In genomic region chr1:227838181-227838580, GRCh38 we compare ENCODE assay signal across 44 cellular contexts. TPM values are rescaled to one million over a fixed set of nuclear protein-coding genes. Genes with fewer than 3 reads are reported as not detected.
"Had no signal": no experiment of that assay in that cellular context is flagged by ENCODE, and none has a peak within 500 bp of the region (broad histone marks: within the 10 kb centered on the region; RNA-seq: fewer than 3 reads in every experiment).

No MANE protein-coding gene starts in this region.

- FAIRE-seq: astrocyte, bronchial epithelial cell had no signal

- H3K9me3 Mint-ChIP-seq: activated naive CD4-positive, alpha-beta T cell treated with anti-CD3 and anti-CD28 coated beads for 36 hours; activated naive CD4-positive, alpha-beta T cell treated with anti-CD3 and anti-CD28 coated beads, Interleukin-2, amount 10 ng/mL, durations not matched to agents 7 days and 5 days; activated naive CD4-positive, alpha-beta T cell treated with anti-CD3 and anti-CD28 coated beads, Interleukin-2, amount 50 U/mL, for 24 hours; activated naive CD4-positive, alpha-beta T cell treated with anti-CD3 and anti-CD28 coated beads, Interleukin-2, amount 50 U/mL, for 72 hours; activated naive CD8-positive, alpha-beta T cell treated with anti-CD3 and anti-CD28 coated beads for 36 hours; activated naive CD8-positive, alpha-beta T cell treated with anti-CD3 and anti-CD28 coated beads, Interleukin-2, amount 50 U/mL, for 24 hours; activated T-cell treated with anti-CD3 and anti-CD28 coated beads, Interleukin-2, amount 50 U/mL, for 24 hours; activated T-cell treated with anti-CD3 and anti-CD28 coated beads, Interleukin-2, amount 50 U/mL, for 4 hours; activated T-helper 1 cell treated with anti-CD3 and anti-CD28 coated beads, Interleukin-12 subunit alpha, Interleukin-12 subunit beta, Interleukin-2, Interleukin-4 antibody, amounts not matched to agents 30 ng/mL and 10 ng/mL and 1 ng/mL, durations not matched to agents 14 hours and 24 hours and 36 hours; activated T-helper 17 cell treated with anti-CD3 and anti-CD28 coated beads, Interleukin-2, amount 50 U/mL, for 72 hours; activated T-helper 2 cell treated with anti-CD3 and anti-CD28 coated beads, Interferon-gamma antibody, Interleukin-2, Interleukin-4, amounts not matched to agents 10 μg/mL and 5 μg/mL and 100 μg/mL, durations not matched to agents 14 hours and 24 hours and 36 hours; central memory CD8-positive, alpha-beta T cell had no signal

- H3K36me3 Mint-ChIP-seq: activated naive CD4-positive, alpha-beta T cell treated with anti-CD3 and anti-CD28 coated beads, Interleukin-2, amount 10 ng/mL, durations not matched to agents 7 days and 5 days; activated naive CD4-positive, alpha-beta T cell treated with anti-CD3 and anti-CD28 coated beads, Interleukin-2, amount 50 U/mL, for 24 hours; activated naive CD4-positive, alpha-beta T cell treated with anti-CD3 and anti-CD28 coated beads, Interleukin-2, amount 50 U/mL, for 72 hours; activated naive CD8-positive, alpha-beta T cell; activated naive CD8-positive, alpha-beta T cell treated with anti-CD3 and anti-CD28 coated beads, Interleukin-2, amount 10 ng/mL, durations not matched to agents 7 days and 5 days; brain had no signal

- DNase-seq: activated effector memory CD4-positive, alpha-beta T cell treated with anti-CD3 and anti-CD28 coated beads, Interleukin-2, amount 50 U/mL, for 16 hours; activated effector memory CD4-positive, alpha-beta T cell treated with Interleukin-2 at 50 U/mL for 16 hours; activated gamma-delta T cell; activated gamma-delta T cell treated with Interleukin-2 at 50 U/mL for 16 hours; activated naive CD4-positive, alpha-beta T cell; activated naive CD4-positive, alpha-beta T cell treated with anti-CD3 and anti-CD28 coated beads for 36 hours; activated naive CD4-positive, alpha-beta T cell treated with anti-CD3 and anti-CD28 coated beads, Interleukin-2, amount 10 ng/mL, durations not matched to agents 7 days and 5 days; activated naive CD4-positive, alpha-beta T cell treated with anti-CD3 and anti-CD28 coated beads, Interleukin-2, amount 50 U/mL, for 16 hours; activated naive CD4-positive, alpha-beta T cell treated with Interleukin-2 at 50 U/mL for 16 hours; activated naive CD8-positive, alpha-beta T cell treated with anti-CD3 and anti-CD28 coated beads for 36 hours; activated naive CD8-positive, alpha-beta T cell treated with anti-CD3 and anti-CD28 coated beads, Interleukin-2, amount 10 ng/mL, durations not matched to agents 7 days and 5 days; activated naive CD8-positive, alpha-beta T cell treated with anti-CD3 and anti-CD28 coated beads, Interleukin-2, amount 50 U/mL, for 24 hours; activated T-cell treated with anti-CD3 and anti-CD28 coated beads, Interleukin-2, amount 50 U/mL, for 1 hour; activated T-cell treated with anti-CD3 and anti-CD28 coated beads, Interleukin-2, amount 50 U/mL, for 24 hours; activated T-cell treated with anti-CD3 and anti-CD28 coated beads, Interleukin-2, amount 50 U/mL, for 4 hours; activated T-cell treated with anti-CD3 and anti-CD28 coated beads, Interleukin-2, amount 50 U/mL, for 48 hours; activated T-cell treated with anti-CD3 and anti-CD28 coated beads, Interleukin-2, amount 50 U/mL, for 72 hours; adrenal gland; amniotic stem cell; amygdala; anterior cingulate cortex; aorta; body of pancreas; brain microvascular endothelial cell; caudate nucleus; central memory CD4-positive, alpha-beta T cell; cerebellar nuclear complex had no signal

- H3K4me1 ChIP-seq: adrenal gland, ascending aorta, body of pancreas, breast epithelium had no signal

- H3K27me3 ChIP-seq: adrenal gland, ascending aorta, body of pancreas, brain microvascular endothelial cell, breast epithelium, cardiac muscle cell had no signal

- H3K27me3 Mint-ChIP-seq: activated naive CD4-positive, alpha-beta T cell treated with anti-CD3 and anti-CD28 coated beads, Interleukin-2, amount 50 U/mL, for 24 hours; activated naive CD8-positive, alpha-beta T cell; activated naive CD8-positive, alpha-beta T cell treated with anti-CD3 and anti-CD28 coated beads for 36 hours; activated naive CD8-positive, alpha-beta T cell treated with anti-CD3 and anti-CD28 coated beads, Interleukin-2, amount 10 ng/mL, durations not matched to agents 7 days and 5 days; activated T-cell treated with anti-CD3 and anti-CD28 coated beads, Interleukin-2, amount 50 U/mL, for 24 hours had no signal

- H3K4me3 Mint-ChIP-seq: activated naive CD4-positive, alpha-beta T cell treated with anti-CD3 and anti-CD28 coated beads for 36 hours; activated naive CD4-positive, alpha-beta T cell treated with anti-CD3 and anti-CD28 coated beads, Interleukin-2, amount 10 ng/mL, durations not matched to agents 7 days and 5 days; activated naive CD4-positive, alpha-beta T cell treated with anti-CD3 and anti-CD28 coated beads, Interleukin-2, amount 50 U/mL, for 24 hours; activated naive CD8-positive, alpha-beta T cell; activated naive CD8-positive, alpha-beta T cell treated with anti-CD3 and anti-CD28 coated beads for 36 hours; activated naive CD8-positive, alpha-beta T cell treated with anti-CD3 and anti-CD28 coated beads, Interleukin-2, amount 10 ng/mL, durations not matched to agents 7 days and 5 days; activated naive CD8-positive, alpha-beta T cell treated with anti-CD3 and anti-CD28 coated beads, Interleukin-2, amount 50 U/mL, for 24 hours; activated T-cell treated with anti-CD3 and anti-CD28 coated beads, Interleukin-2, amount 50 U/mL, for 24 hours; activated T-cell treated with anti-CD3 and anti-CD28 coated beads, Interleukin-2, amount 50 U/mL, for 4 hours; activated T-cell treated with anti-CD3 and anti-CD28 coated beads, Interleukin-2, amount 50 U/mL, for 72 hours; activated T-helper 1 cell treated with anti-CD3 and anti-CD28 coated beads, Interleukin-12 subunit alpha, Interleukin-12 subunit beta, Interleukin-2, Interleukin-4 antibody, amounts not matched to agents 30 ng/mL and 10 ng/mL and 1 ng/mL, durations not matched to agents 14 hours and 24 hours and 36 hours; activated T-helper 17 cell treated with anti-CD3 and anti-CD28 coated beads, Interleukin-2, amount 50 U/mL, for 72 hours; brain; central memory CD8-positive, alpha-beta T cell had no signal

- H3K9me3 ChIP-seq: adrenal gland, ascending aorta, body of pancreas, breast epithelium had no signal

- H3K4me1 Mint-ChIP-seq: activated naive CD4-positive, alpha-beta T cell treated with anti-CD3 and anti-CD28 coated beads, Interleukin-2, amount 10 ng/mL, durations not matched to agents 7 days and 5 days; activated naive CD4-positive, alpha-beta T cell treated with anti-CD3 and anti-CD28 coated beads, Interleukin-2, amount 50 U/mL, for 24 hours; activated naive CD8-positive, alpha-beta T cell treated with anti-CD3 and anti-CD28 coated beads for 36 hours; activated naive CD8-positive, alpha-beta T cell treated with anti-CD3 and anti-CD28 coated beads, Interleukin-2, amount 10 ng/mL, durations not matched to agents 7 days and 5 days; activated naive CD8-positive, alpha-beta T cell treated with anti-CD3 and anti-CD28 coated beads, Interleukin-2, amount 50 U/mL, for 24 hours; activated T-helper 17 cell treated with anti-CD3 and anti-CD28 coated beads, Interleukin-2, amount 50 U/mL, for 72 hours; brain; central memory CD8-positive, alpha-beta T cell had no signal

- H3K4me3 ChIP-seq: adrenal gland, ascending aorta, body of pancreas, breast epithelium, cardiac muscle cell had no signal

- H3K27ac Mint-ChIP-seq: activated naive CD4-positive, alpha-beta T cell treated with anti-CD3 and anti-CD28 coated beads for 36 hours; activated naive CD4-positive, alpha-beta T cell treated with anti-CD3 and anti-CD28 coated beads, Interleukin-2, amount 10 ng/mL, durations not matched to agents 7 days and 5 days; activated naive CD4-positive, alpha-beta T cell treated with anti-CD3 and anti-CD28 coated beads, Interleukin-2, amount 50 U/mL, for 24 hours; activated naive CD4-positive, alpha-beta T cell treated with anti-CD3 and anti-CD28 coated beads, Interleukin-2, amount 50 U/mL, for 72 hours; activated naive CD8-positive, alpha-beta T cell; activated naive CD8-positive, alpha-beta T cell treated with anti-CD3 and anti-CD28 coated beads for 36 hours; activated naive CD8-positive, alpha-beta T cell treated with anti-CD3 and anti-CD28 coated beads, Interleukin-2, amount 10 ng/mL, durations not matched to agents 7 days and 5 days; activated naive CD8-positive, alpha-beta T cell treated with anti-CD3 and anti-CD28 coated beads, Interleukin-2, amount 50 U/mL, for 24 hours; activated T-cell treated with anti-CD3 and anti-CD28 coated beads, Interleukin-2, amount 50 U/mL, for 24 hours; activated T-cell treated with anti-CD3 and anti-CD28 coated beads, Interleukin-2, amount 50 U/mL, for 72 hours; activated T-helper 1 cell treated with anti-CD3 and anti-CD28 coated beads, Interleukin-12 subunit alpha, Interleukin-12 subunit beta, Interleukin-2, Interleukin-4 antibody, amounts not matched to agents 30 ng/mL and 10 ng/mL and 1 ng/mL, durations not matched to agents 14 hours and 24 hours and 36 hours; activated T-helper 17 cell treated with anti-CD3 and anti-CD28 coated beads, Interleukin-2, amount 50 U/mL, for 72 hours; activated T-helper 2 cell treated with anti-CD3 and anti-CD28 coated beads, Interferon-gamma antibody, Interleukin-2, Interleukin-4, amounts not matched to agents 10 μg/mL and 5 μg/mL and 100 μg/mL, durations not matched to agents 14 hours and 24 hours and 36 hours; brain had no signal

- H3K27ac ChIP-seq: adrenal gland, ascending aorta, body of pancreas, brain microvascular endothelial cell, breast epithelium, cardiac muscle cell had no signal

- ATAC-seq: activated naive CD4-positive, alpha-beta T cell treated with anti-CD3 and anti-CD28 coated beads, Interleukin-2, amount 50 U/mL, for 72 hours; activated naive CD8-positive, alpha-beta T cell treated with anti-CD3 and anti-CD28 coated beads, Interleukin-2, amount 50 U/mL, for 24 hours; activated T-cell treated with anti-CD3 and anti-CD28 coated beads, Interleukin-2, amount 50 U/mL, for 4 hours; activated T-cell treated with anti-CD3 and anti-CD28 coated beads, Interleukin-2, amount 50 U/mL, for 72 hours; activated T-helper 17 cell treated with anti-CD3 and anti-CD28 coated beads, Interleukin-2, amount 50 U/mL, for 72 hours; body of pancreas had no signal

- H3K36me3 ChIP-seq: adrenal gland, ascending aorta, brain microvascular endothelial cell, breast epithelium, cardiac muscle cell had no signal

RNA-seq across cellular contexts. Expression of gene PRSS38, which starts 22.7 kb away (rescaled TPM):
- total RNA-seq: activated naive CD4-positive, alpha-beta T cell treated with anti-CD3 and anti-CD28 coated beads for 36 hours; activated naive CD4-positive, alpha-beta T cell treated with anti-CD3 and anti-CD28 coated beads, Interleukin-2, amount 50 U/mL, for 72 hours; activated naive CD8-positive, alpha-beta T cell treated with anti-CD3 and anti-CD28 coated beads for 36 hours; activated naive CD8-positive, alpha-beta T cell treated with anti-CD3 and anti-CD28 coated beads, Interleukin-2, amount 10 ng/mL, durations not matched to agents 7 days and 5 days; activated T-cell treated with anti-CD3 and anti-CD28 coated beads, Interleukin-2, amount 50 U/mL, for 4 hours; activated T-cell treated with anti-CD3 and anti-CD28 coated beads, Interleukin-2, amount 50 U/mL, for 72 hours; activated T-helper 1 cell treated with anti-CD3 and anti-CD28 coated beads, Interleukin-12 subunit alpha, Interleukin-12 subunit beta, Interleukin-2, Interleukin-4 antibody, amounts not matched to agents 30 ng/mL and 10 ng/mL and 1 ng/mL, durations not matched to agents 14 hours and 24 hours and 36 hours; activated T-helper 17 cell treated with anti-CD3 and anti-CD28 coated beads, Interleukin-2, amount 50 U/mL, for 72 hours; activated T-helper 2 cell treated with anti-CD3 and anti-CD28 coated beads, Interferon-gamma antibody, Interleukin-2, Interleukin-4, amounts not matched to agents 10 μg/mL and 5 μg/mL and 100 μg/mL, durations not matched to agents 14 hours and 24 hours and 36 hours; adrenal gland; aorta; ascending aorta; astrocyte; body of pancreas; breast epithelium; bronchial epithelial cell; cardiac muscle cell; cardiac septum; cerebellum; chondrocyte had no signal
- polyA plus RNA-seq: adipose tissue, adrenal gland, aorta, cardiac muscle cell had no signal
